ENCODE assay signal across 8 cellular contexts in the genomic region with DNA sequence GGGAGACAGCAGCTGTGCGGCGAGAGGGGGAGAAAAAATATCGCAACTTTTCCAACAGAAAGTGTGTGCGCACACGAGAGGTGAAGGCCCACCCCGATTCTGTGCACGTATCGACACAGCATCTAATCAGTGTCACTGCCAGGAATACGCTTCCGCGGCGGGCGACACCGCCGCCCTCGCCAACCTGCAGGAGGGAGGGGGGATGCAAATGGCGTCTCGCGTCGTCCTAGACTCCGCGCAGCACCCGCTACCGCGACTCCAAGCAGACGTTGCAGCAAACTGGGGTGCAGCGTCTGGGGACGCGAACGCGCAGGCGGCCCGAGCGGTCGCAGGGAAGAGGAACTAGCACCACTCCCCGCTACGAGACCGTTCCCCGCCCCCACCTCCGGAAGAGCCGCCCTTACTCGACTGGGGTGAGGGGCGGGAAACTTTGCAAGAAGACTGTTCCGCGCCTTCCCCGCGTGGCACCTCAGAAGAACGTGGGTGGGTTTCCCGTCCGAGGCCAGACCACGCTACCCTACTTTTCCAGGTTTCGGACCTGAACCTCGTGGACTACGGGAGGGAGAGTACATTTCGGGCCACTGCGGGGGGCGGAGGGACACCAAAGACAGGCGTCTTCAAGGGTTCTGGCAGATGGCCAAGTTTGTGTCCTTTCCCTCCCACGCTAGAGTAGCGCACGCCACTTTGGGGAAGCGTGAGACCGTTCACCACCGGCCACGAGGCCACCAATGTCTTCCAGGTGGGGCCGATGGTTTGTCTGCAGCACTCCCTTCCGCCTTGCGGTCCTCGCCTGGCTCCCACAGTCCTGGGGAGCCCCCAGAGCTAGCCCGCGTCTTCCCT.
DNase-seq lines count a peak whose midpoint lies in the region; ATAC-seq and TF ChIP-seq lines count a peak whose summit lies in the region.

No MANE protein-coding gene starts in this region.

- peak; percentile 65 for ATAC-seq in left ventricle myocardium superior
- ATAC-seq in HG03571 (IDR thresholded peaks at IDR 0.05; ENCODE audit: unreplicated experiment): no peak

- TF ChIP-seq RAD21 in Ishikawa (IDR thresholded peaks at IDR 0.05; ENCODE audit: low read depth): no peak

- peak; percentile 65 for TF ChIP-seq POLR2A in GM19099 (IDR thresholded peaks at IDR 0.05; ENCODE audit: extremely low read depth, insufficient read length, low read depth)

- TF ChIP-seq EP300 in Ishikawa (IDR thresholded peaks at IDR 0.05; ENCODE audit: borderline replicate concordance): no peak

- TF ChIP-seq CTCF in AG09309 (IDR thresholded peaks at IDR 0.05; ENCODE audit: control insufficient read depth, insufficient read depth, low read depth, low read length, missing control alignments): no peak

- intact Hi-C loops in left ventricle myocardium superior (cut with micrococcal nuclease): no loop called here

- H3K4me3 ChIP-seq in AG09309 (ENCODE audit: control insufficient read depth, low read depth, low read length): peak overlapping the region; percentile 52

- no peak for DNase-seq in AG09309 (ENCODE audit: low read depth)
- DNase-seq in SKM-1 treated with dmso at 0.1 percent for 144 hours (lab: John Stamatoyannopoulos, UW; ENCODE audit: unreplicated experiment): peak; percentile 71
- peak; percentile 44 for DNase-seq in activated naive CD8-positive, alpha-beta T cell treated with anti-CD3 and anti-CD28 coated beads, Interleukin-2, amount 50 U/mL, for 16 hours (ENCODE audit: low read depth, low spot score)
- peak; percentile 83 for DNase-seq in left ventricle myocardium superior
- DNase-seq in retina: peak; percentile 89

TF ChIP-seq in Ishikawa, 13 proteins besides CTCF, POLR2A, EP300 and RAD21:
- TF ChIP-seq FOXM1 (IDR thresholded peaks at IDR 0.05; ENCODE audit: borderline replicate concordance, low read depth) (no peak), CREB1 (IDR thresholded peaks at IDR 0.05; ENCODE audit: low read depth) (no peak), TCF12 (IDR thresholded peaks at IDR 0.05; ENCODE audit: low read depth) (no peak), ZBTB7A (IDR thresholded peaks at IDR 0.05; ENCODE audit: low read depth) (peak; percentile 55; the same call in 1 of the 2 replicates), TEAD4 (IDR thresholded peaks at IDR 0.05) (no peak), YY1 (IDR thresholded peaks at IDR 0.05; ENCODE audit: low read depth) (peak; percentile 62; the same call in 1 of the 2 replicates), EGR1 (IDR thresholded peaks at IDR 0.05) (peak; percentile 50), CEBPB (IDR thresholded peaks at IDR 0.05) (no peak), TAF1 (IDR thresholded peaks at IDR 0.05; ENCODE audit: low read depth) (0 out of 2 replicates have a peak, but pooled peaks have one; percentile 14), NFIC (IDR thresholded peaks at IDR 0.05) (peak; percentile 85)
- TF ChIP-seq, protein P1, sequence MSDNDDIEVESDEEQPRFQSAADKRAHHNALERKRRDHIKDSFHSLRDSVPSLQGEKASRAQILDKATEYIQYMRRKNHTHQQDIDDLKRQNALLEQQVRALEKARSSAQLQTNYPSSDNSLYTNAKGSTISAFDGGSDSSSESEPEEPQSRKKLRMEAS (IDR thresholded peaks at IDR 0.05): peak; percentile 72
- TF ChIP-seq, protein P2, sequence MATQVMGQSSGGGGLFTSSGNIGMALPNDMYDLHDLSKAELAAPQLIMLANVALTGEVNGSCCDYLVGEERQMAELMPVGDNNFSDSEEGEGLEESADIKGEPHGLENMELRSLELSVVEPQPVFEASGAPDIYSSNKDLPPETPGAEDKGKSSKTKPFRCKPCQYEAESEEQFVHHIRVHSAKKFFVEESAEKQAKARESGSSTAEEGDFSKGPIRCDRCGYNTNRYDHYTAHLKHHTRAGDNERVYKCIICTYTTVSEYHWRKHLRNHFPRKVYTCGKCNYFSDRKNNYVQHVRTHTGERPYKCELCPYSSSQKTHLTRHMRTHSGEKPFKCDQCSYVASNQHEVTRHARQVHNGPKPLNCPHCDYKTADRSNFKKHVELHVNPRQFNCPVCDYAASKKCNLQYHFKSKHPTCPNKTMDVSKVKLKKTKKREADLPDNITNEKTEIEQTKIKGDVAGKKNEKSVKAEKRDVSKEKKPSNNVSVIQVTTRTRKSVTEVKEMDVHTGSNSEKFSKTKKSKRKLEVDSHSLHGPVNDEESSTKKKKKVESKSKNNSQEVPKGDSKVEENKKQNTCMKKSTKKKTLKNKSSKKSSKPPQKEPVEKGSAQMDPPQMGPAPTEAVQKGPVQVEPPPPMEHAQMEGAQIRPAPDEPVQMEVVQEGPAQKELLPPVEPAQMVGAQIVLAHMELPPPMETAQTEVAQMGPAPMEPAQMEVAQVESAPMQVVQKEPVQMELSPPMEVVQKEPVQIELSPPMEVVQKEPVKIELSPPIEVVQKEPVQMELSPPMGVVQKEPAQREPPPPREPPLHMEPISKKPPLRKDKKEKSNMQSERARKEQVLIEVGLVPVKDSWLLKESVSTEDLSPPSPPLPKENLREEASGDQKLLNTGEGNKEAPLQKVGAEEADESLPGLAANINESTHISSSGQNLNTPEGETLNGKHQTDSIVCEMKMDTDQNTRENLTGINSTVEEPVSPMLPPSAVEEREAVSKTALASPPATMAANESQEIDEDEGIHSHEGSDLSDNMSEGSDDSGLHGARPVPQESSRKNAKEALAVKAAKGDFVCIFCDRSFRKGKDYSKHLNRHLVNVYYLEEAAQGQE (IDR thresholded peaks at IDR 0.05; ENCODE audit: low read depth): no peak
- TF ChIP-seq, protein P3, sequence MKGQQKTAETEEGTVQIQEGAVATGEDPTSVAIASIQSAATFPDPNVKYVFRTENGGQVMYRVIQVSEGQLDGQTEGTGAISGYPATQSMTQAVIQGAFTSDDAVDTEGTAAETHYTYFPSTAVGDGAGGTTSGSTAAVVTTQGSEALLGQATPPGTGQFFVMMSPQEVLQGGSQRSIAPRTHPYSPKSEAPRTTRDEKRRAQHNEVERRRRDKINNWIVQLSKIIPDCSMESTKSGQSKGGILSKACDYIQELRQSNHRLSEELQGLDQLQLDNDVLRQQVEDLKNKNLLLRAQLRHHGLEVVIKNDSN (IDR thresholded peaks at IDR 0.05): no peak
